Comparison of ENCODE assay signal across 18 cellular contexts in the genomic region with DNA sequence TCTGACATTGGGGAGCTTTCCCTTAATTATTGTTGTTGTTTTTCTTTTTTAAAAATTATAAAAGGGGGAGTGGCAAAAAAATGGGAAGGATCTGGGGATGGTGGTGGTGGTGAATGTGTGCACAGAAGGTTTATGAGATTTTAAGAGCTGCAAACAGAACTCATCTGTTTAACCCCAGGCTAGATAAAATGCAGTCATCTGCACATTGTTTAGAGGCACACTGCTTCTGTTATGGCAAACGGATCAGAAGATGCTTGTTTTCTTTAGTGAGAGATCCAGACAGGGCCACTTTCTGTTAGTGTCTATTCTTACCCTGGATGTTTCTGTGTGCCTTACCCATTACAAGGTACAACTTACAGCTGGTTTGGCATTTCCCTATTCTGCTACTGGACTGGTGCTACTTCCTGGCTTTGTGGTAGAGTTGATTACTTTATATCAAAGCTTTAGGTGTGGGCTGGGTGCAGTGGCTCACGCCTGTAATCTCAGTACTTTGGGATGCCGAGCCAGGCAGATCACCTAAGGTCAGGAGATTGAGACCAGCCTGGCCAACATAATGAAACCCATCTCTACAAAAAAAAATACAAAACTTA.
"Had no signal": no experiment of that assay in that cellular context is flagged by ENCODE, and none has a peak within 500 bp of the region (broad histone marks: within the 10 kb centered on the region; RNA-seq: fewer than 3 reads in every experiment).

No MANE protein-coding gene starts in this region.

- H3K9me3 Mint-ChIP-seq: activated CD4-positive, alpha-beta memory T cell treated with anti-CD3 and anti-CD28 coated beads, Interleukin-2, amount 10 ng/mL, durations not matched to agents 7 days and 5 days; activated naive CD8-positive, alpha-beta T cell treated with anti-CD3 and anti-CD28 coated beads for 36 hours; mesothelial cell of epicardium had no signal

- H3K27ac Mint-ChIP-seq: activated CD4-positive, alpha-beta memory T cell treated with anti-CD3 and anti-CD28 coated beads, Interleukin-2, amount 10 ng/mL, durations not matched to agents 7 days and 5 days; activated naive CD8-positive, alpha-beta T cell treated with anti-CD3 and anti-CD28 coated beads for 36 hours; mesothelial cell of epicardium had no signal

- H3K27ac ChIP-seq: body of pancreas, coronary artery, esophagus muscularis mucosa, parathyroid adenoma, SJCRH30, thoracic aorta, vagina had no signal

- H3K4me3 Mint-ChIP-seq: activated CD4-positive, alpha-beta memory T cell treated with anti-CD3 and anti-CD28 coated beads, Interleukin-2, amount 10 ng/mL, durations not matched to agents 7 days and 5 days; activated naive CD8-positive, alpha-beta T cell treated with anti-CD3 and anti-CD28 coated beads for 36 hours; mesothelial cell of epicardium had no signal

- DNase-seq: activated CD4-positive, alpha-beta memory T cell treated with anti-CD3 and anti-CD28 coated beads, Interleukin-2, amount 10 ng/mL, durations not matched to agents 7 days and 5 days; activated CD8-positive, alpha-beta memory T cell treated with anti-CD3 and anti-CD28 coated beads, Interleukin-2, amount 50 U/mL, for 4 hours; activated naive CD8-positive, alpha-beta T cell treated with anti-CD3 and anti-CD28 coated beads for 36 hours; activated T-cell treated with anti-CD3 and anti-CD28 coated beads, Interleukin-2, amount 50 U/mL, for 48 hours; amygdala; body of pancreas; central memory CD4-positive, alpha-beta T cell; effector CD4-positive, alpha-beta T cell; head of caudate nucleus; SJCRH30; stimulated activated CD4-positive, alpha-beta T cell treated with anti-CD3 and anti-CD28 coated beads, Interleukin-2, amount 100 ng/mL, for 48 hours; stimulated activated naive CD4-positive, alpha-beta T cell had no signal

- H3K9me3 ChIP-seq: body of pancreas, SJCRH30, thoracic aorta, vagina had no signal

- H3K36me3 Mint-ChIP-seq: activated naive CD8-positive, alpha-beta T cell treated with anti-CD3 and anti-CD28 coated beads for 36 hours; mesothelial cell of epicardium had no signal

- H3K4me1 ChIP-seq: body of pancreas, parathyroid adenoma, vagina had no signal

- H3K4me3 ChIP-seq: body of pancreas, coronary artery, esophagus muscularis mucosa, SJCRH30, thoracic aorta, vagina had no signal

- ATAC-seq: body of pancreas had no signal

- H3K36me3 ChIP-seq: esophagus muscularis mucosa, SJCRH30, thoracic aorta, vagina had no signal

- H3K27me3 ChIP-seq: body of pancreas, esophagus muscularis mucosa, SJCRH30, vagina had no signal
